ENCODE assay signal across 8 cellular contexts in genomic region chr6:53679446-53679933, GRCh38. TPM values are rescaled to one million over a fixed set of nuclear protein-coding genes. Genes with fewer than 3 reads are reported as not detected.
DNase-seq lines count a peak whose midpoint lies in the region; ATAC-seq and TF ChIP-seq lines count a peak whose summit lies in the region.

No MANE protein-coding gene starts in this region.

- WGBS in smooth muscle cell (ENCODE audit: low lambda C conversion rate): 73% methylated on average over 10 of the region's 10 CpGs

- ATAC-seq in HG02763 (IDR thresholded peaks at IDR 0.05; ENCODE audit: unreplicated experiment) (no peak), HG03196 (IDR thresholded peaks at IDR 0.05; ENCODE audit: unreplicated experiment) (no peak)

- H3K4me2 ChIP-seq in smooth muscle cell: no peak overlapping the region

- TF ChIP-seq CTCF in HFF-Myc (IDR thresholded peaks at IDR 0.05; ENCODE audit: low read depth, low read length, missing control alignments): peak; percentile 31
- peak; percentile 40 for TF ChIP-seq CTCF in fibroblast of villous mesenchyme (IDR thresholded peaks at IDR 0.05; ENCODE audit: insufficient read depth, low read depth, low read length)
- TF ChIP-seq CTCF in smooth muscle cell (IDR thresholded peaks at IDR 0.05; ENCODE audit: borderline replicate concordance, insufficient read depth, poor library complexity, severe bottlenecking): peak; percentile 35

- no peaks in the 10 kb centered on the region for H3F3A ChIP-seq in smooth muscle cell (ENCODE audit: low read depth)

- H3K9me3 ChIP-seq in smooth muscle cell (replicated peaks; ENCODE audit: low read depth): no peaks in the 10 kb centered on the region

- H4K20me1 ChIP-seq in smooth muscle cell (ENCODE audit: low read depth): no peaks in the 10 kb centered on the region

- H3K27me3 ChIP-seq in smooth muscle cell (ENCODE audit: low read depth): no peaks in the 10 kb centered on the region

- no peak overlapping the region for H2AFZ ChIP-seq in smooth muscle cell (ENCODE audit: low read depth)

- no peaks in the 10 kb centered on the region for H3K36me3 ChIP-seq in smooth muscle cell (ENCODE audit: low read depth)

- no peak overlapping the region for H3K9ac ChIP-seq in smooth muscle cell (ENCODE audit: low read depth)

- H3K4me3 ChIP-seq in HFF-Myc (replicated peaks; ENCODE audit: low read depth, low read length) (no peak overlapping the region), fibroblast of villous mesenchyme (ENCODE audit: low read depth, low read length) (no peak overlapping the region), smooth muscle cell (no peak overlapping the region)

- no peaks in the 10 kb centered on the region for H3K79me2 ChIP-seq in smooth muscle cell (ENCODE audit: low read depth)

- no peak overlapping the region for H3K27ac ChIP-seq in smooth muscle cell (ENCODE audit: low read depth)

- DNase-seq in Daoy (ENCODE audit: low read depth): peak; percentile 36
- peak; percentile 19 for DNase-seq in HFF-Myc (ENCODE audit: extremely low read depth, low read depth)
- peak; percentile 31 for DNase-seq in RPMI8226
- DNase-seq in fibroblast of villous mesenchyme (ENCODE audit: low read depth): peak; percentile 40
- DNase-seq in smooth muscle cell (lab: John Stamatoyannopoulos, UW; ENCODE audit: unreplicated experiment): no peak
- DNase-seq in NCI-H345 treated with DMSO at 0.1 percent for 48 hours (lab: John Stamatoyannopoulos, UW; ENCODE audit: unreplicated experiment): no peak

- no peaks in the 10 kb centered on the region for H3K4me1 ChIP-seq in smooth muscle cell (ENCODE audit: low read depth)

RNA-seq across cellular contexts. Expression of gene KLHL31, which starts 13.9 kb away (rescaled TPM):
- total RNA-seq in Daoy (2014; rRNA removed; shearing (Covaris generic)): 0.27 and 0.40 TPM in 2 replicates
- total RNA-seq in fibroblast of villous mesenchyme (under 0.01 TPM in 1 of 2 replicates, not detected in the other), smooth muscle cell (1.1 and 1.3 TPM in 2 replicates)
- 0.21 and 1.0 TPM in 2 replicates for polyA plus RNA-seq in smooth muscle cell

Comparison
In these comparisons a context has a peak if more than half of its experiments do, and no peak if none do; other contexts are left out.
1. DNase-seq: peak in Daoy (single experiment), HFF-Myc (single experiment), RPMI8226 (single experiment) and fibroblast of villous mesenchyme (single experiment); none in smooth muscle cell (single experiment) and NCI-H345 treated with DMSO at 0.1 percent for 48 hours (single experiment).
2. Peak in every context shown above with its lines, with median percentiles within 50 percentile points of each other: CTCF ChIP-seq.